38 cellular contexts compared by ENCODE assay signal in genomic region chr12:132417741-132418140, GRCh38.
"Had no signal": no experiment of that assay in that cellular context is flagged by ENCODE, and none has a peak within 500 bp of the region (broad histone marks: within the 10 kb centered on the region; RNA-seq: fewer than 3 reads in every experiment).

No MANE protein-coding gene starts in this region.

- H3K4me3 Mint-ChIP-seq: activated CD4-positive, alpha-beta memory T cell treated with anti-CD3 and anti-CD28 coated beads for 36 hours; activated CD4-positive, alpha-beta T cell treated with anti-CD3 and anti-CD28 coated beads for 36 hours; activated CD4-positive, alpha-beta T cell treated with anti-CD3 and anti-CD28 coated beads, Interleukin-2, amount 10 ng/mL, durations not matched to agents 24 days and 14 days; activated CD8-positive, alpha-beta memory T cell treated with anti-CD3 and anti-CD28 coated beads, Interleukin-2, amount 10 ng/mL, durations not matched to agents 7 days and 5 days; activated CD8-positive, alpha-beta T cell treated with anti-CD3 and anti-CD28 coated beads, Interleukin-2, amount 10 ng/mL, durations not matched to agents 7 days and 5 days; activated naive CD4-positive, alpha-beta T cell treated with anti-CD3 and anti-CD28 coated beads for 36 hours; activated naive CD4-positive, alpha-beta T cell treated with anti-CD3 and anti-CD28 coated beads, Interleukin-2, amount 50 U/mL, for 24 hours; activated naive CD8-positive, alpha-beta T cell treated with anti-CD3 and anti-CD28 coated beads for 36 hours; activated naive CD8-positive, alpha-beta T cell treated with anti-CD3 and anti-CD28 coated beads, Interleukin-2, amount 50 U/mL, for 24 hours; activated T-helper 1 cell treated with anti-CD3 and anti-CD28 coated beads, Interleukin-12 subunit alpha, Interleukin-12 subunit beta, Interleukin-2, Interleukin-4 antibody, amounts not matched to agents 30 ng/mL and 10 ng/mL and 1 ng/mL, durations not matched to agents 14 hours and 24 hours and 36 hours; central memory CD8-positive, alpha-beta T cell; dendritic cell treated with granulocyte-macrophage colony-stimulating factor and Interleukin-4, amounts not matched to agents 40 ng/mL and 50 ng/mL, for 4 days; endodermal cell; T-helper 17 cell; T-helper 2 cell treated with Interferon-gamma antibody and Interleukin-4, amounts not matched to agents 5 μg/mL and 100 μg/mL, for 36 hours had no signal

- H3K4me1 ChIP-seq: adrenal gland, foreskin keratinocyte had no signal

- H3K9me3 ChIP-seq: adrenal gland, esophagus muscularis mucosa, gastroesophageal sphincter had no signal

- H3K27me3 Mint-ChIP-seq: activated CD4-positive, alpha-beta memory T cell treated with anti-CD3 and anti-CD28 coated beads for 36 hours; activated CD4-positive, alpha-beta T cell treated with anti-CD3 and anti-CD28 coated beads for 36 hours; activated naive CD4-positive, alpha-beta T cell treated with anti-CD3 and anti-CD28 coated beads, Interleukin-2, amount 50 U/mL, for 24 hours; activated naive CD8-positive, alpha-beta T cell treated with anti-CD3 and anti-CD28 coated beads for 36 hours; central memory CD8-positive, alpha-beta T cell; T-helper 17 cell had no signal

- H3K36me3 ChIP-seq: adrenal gland, brain microvascular endothelial cell, esophagus muscularis mucosa, gastroesophageal sphincter, WERI-Rb-1 had no signal

- H3K4me3 ChIP-seq: adrenal gland, coronary artery, dorsolateral prefrontal cortex, esophagus muscularis mucosa, gastroesophageal sphincter had no signal

- H3K27ac ChIP-seq: adrenal gland, brain microvascular endothelial cell, coronary artery, dorsolateral prefrontal cortex, esophagus muscularis mucosa, foreskin keratinocyte, gastroesophageal sphincter, WERI-Rb-1 had no signal

- FAIRE-seq: bronchial epithelial cell had no signal

- H3K4me1 Mint-ChIP-seq: activated CD8-positive, alpha-beta memory T cell treated with anti-CD3 and anti-CD28 coated beads, Interleukin-2, amount 10 ng/mL, durations not matched to agents 7 days and 5 days; endodermal cell had no signal

- H3K27ac Mint-ChIP-seq: activated CD4-positive, alpha-beta T cell treated with anti-CD3 and anti-CD28 coated beads for 36 hours; activated CD4-positive, alpha-beta T cell treated with anti-CD3 and anti-CD28 coated beads, Interleukin-2, amount 10 ng/mL, durations not matched to agents 24 days and 14 days; activated CD8-positive, alpha-beta memory T cell treated with anti-CD3 and anti-CD28 coated beads, Interleukin-2, amount 10 ng/mL, durations not matched to agents 7 days and 5 days; activated CD8-positive, alpha-beta T cell treated with anti-CD3 and anti-CD28 coated beads, Interleukin-2, amount 10 ng/mL, durations not matched to agents 7 days and 5 days; activated naive CD4-positive, alpha-beta T cell treated with anti-CD3 and anti-CD28 coated beads for 36 hours; activated naive CD8-positive, alpha-beta T cell treated with anti-CD3 and anti-CD28 coated beads for 36 hours; activated naive CD8-positive, alpha-beta T cell treated with anti-CD3 and anti-CD28 coated beads, Interleukin-2, amount 50 U/mL, for 24 hours; activated T-helper 1 cell treated with anti-CD3 and anti-CD28 coated beads, Interleukin-12 subunit alpha, Interleukin-12 subunit beta, Interleukin-2, Interleukin-4 antibody, amounts not matched to agents 30 ng/mL and 10 ng/mL and 1 ng/mL, durations not matched to agents 14 hours and 24 hours and 36 hours; activated T-helper 2 cell treated with anti-CD3 and anti-CD28 coated beads, Interferon-gamma antibody, Interleukin-2, Interleukin-4, amounts not matched to agents 10 μg/mL and 5 μg/mL and 100 μg/mL, durations not matched to agents 14 hours and 24 hours and 36 hours; dendritic cell treated with granulocyte-macrophage colony-stimulating factor and Interleukin-4, amounts not matched to agents 40 ng/mL and 50 ng/mL, for 4 days; endodermal cell; T-helper 17 cell; T-helper 2 cell treated with Interferon-gamma antibody and Interleukin-4, amounts not matched to agents 5 μg/mL and 100 μg/mL, for 36 hours had no signal

- DNase-seq: activated CD4-positive, alpha-beta memory T cell treated with anti-CD3 and anti-CD28 coated beads for 36 hours; activated CD4-positive, alpha-beta T cell treated with anti-CD3 and anti-CD28 coated beads for 36 hours; activated CD4-positive, alpha-beta T cell treated with anti-CD3 and anti-CD28 coated beads, Interleukin-2, amount 10 ng/mL, durations not matched to agents 24 days and 14 days; activated CD4-positive, CD25-positive, alpha-beta regulatory T cell; activated CD4-positive, CD25-positive, alpha-beta regulatory T cell treated with anti-CD3 and anti-CD28 coated beads, Interleukin-2, amount 50 U/mL, for 72 hours; activated CD8-positive, alpha-beta memory T cell treated with anti-CD3 and anti-CD28 coated beads, Interleukin-2, amount 10 ng/mL, durations not matched to agents 7 days and 5 days; activated CD8-positive, alpha-beta memory T cell treated with anti-CD3 and anti-CD28 coated beads, Interleukin-2, amount 50 U/mL, for 4 hours; activated CD8-positive, alpha-beta T cell treated with anti-CD3 and anti-CD28 coated beads, Interleukin-2, amount 10 ng/mL, durations not matched to agents 7 days and 5 days; activated effector memory CD4-positive, alpha-beta T cell treated with anti-CD3 and anti-CD28 coated beads, Interleukin-2, amount 50 U/mL, for 16 hours; activated naive CD4-positive, alpha-beta T cell treated with anti-CD3 and anti-CD28 coated beads for 36 hours; activated naive CD8-positive, alpha-beta T cell treated with anti-CD3 and anti-CD28 coated beads for 36 hours; activated naive CD8-positive, alpha-beta T cell treated with anti-CD3 and anti-CD28 coated beads, Interleukin-2, amount 50 U/mL, for 24 hours; activated T-cell treated with anti-CD3 and anti-CD28 coated beads, Interleukin-2, amount 50 U/mL, for 1 hour; activated T-cell treated with anti-CD3 and anti-CD28 coated beads, Interleukin-2, amount 50 U/mL, for 48 hours; adrenal gland; amygdala; aorta; brain microvascular endothelial cell; dorsolateral prefrontal cortex; effector memory CD4-positive, alpha-beta T cell; endodermal cell; erythroblast; foreskin keratinocyte; head of caudate nucleus; T-helper 1 cell; T-helper 17 cell; T1000; WERI-Rb-1 had no signal

- H3K9me3 Mint-ChIP-seq: activated CD4-positive, alpha-beta memory T cell treated with anti-CD3 and anti-CD28 coated beads for 36 hours; activated CD4-positive, alpha-beta T cell treated with anti-CD3 and anti-CD28 coated beads, Interleukin-2, amount 10 ng/mL, durations not matched to agents 24 days and 14 days; activated naive CD4-positive, alpha-beta T cell treated with anti-CD3 and anti-CD28 coated beads for 36 hours; activated naive CD4-positive, alpha-beta T cell treated with anti-CD3 and anti-CD28 coated beads, Interleukin-2, amount 50 U/mL, for 24 hours; activated naive CD8-positive, alpha-beta T cell treated with anti-CD3 and anti-CD28 coated beads for 36 hours; activated naive CD8-positive, alpha-beta T cell treated with anti-CD3 and anti-CD28 coated beads, Interleukin-2, amount 50 U/mL, for 24 hours; activated T-helper 1 cell treated with anti-CD3 and anti-CD28 coated beads, Interleukin-12 subunit alpha, Interleukin-12 subunit beta, Interleukin-2, Interleukin-4 antibody, amounts not matched to agents 30 ng/mL and 10 ng/mL and 1 ng/mL, durations not matched to agents 14 hours and 24 hours and 36 hours; activated T-helper 2 cell treated with anti-CD3 and anti-CD28 coated beads, Interferon-gamma antibody, Interleukin-2, Interleukin-4, amounts not matched to agents 10 μg/mL and 5 μg/mL and 100 μg/mL, durations not matched to agents 14 hours and 24 hours and 36 hours; central memory CD8-positive, alpha-beta T cell; dendritic cell treated with granulocyte-macrophage colony-stimulating factor and Interleukin-4, amounts not matched to agents 40 ng/mL and 50 ng/mL, for 4 days; endodermal cell; T-helper 2 cell treated with Interferon-gamma antibody and Interleukin-4, amounts not matched to agents 5 μg/mL and 100 μg/mL, for 36 hours had no signal

- H3K36me3 Mint-ChIP-seq: activated CD4-positive, alpha-beta memory T cell treated with anti-CD3 and anti-CD28 coated beads for 36 hours; activated CD8-positive, alpha-beta memory T cell treated with anti-CD3 and anti-CD28 coated beads, Interleukin-2, amount 10 ng/mL, durations not matched to agents 7 days and 5 days; activated naive CD4-positive, alpha-beta T cell treated with anti-CD3 and anti-CD28 coated beads, Interleukin-2, amount 50 U/mL, for 24 hours; activated naive CD8-positive, alpha-beta T cell treated with anti-CD3 and anti-CD28 coated beads for 36 hours had no signal

- ATAC-seq: activated CD4-positive, alpha-beta T cell treated with anti-CD3 and anti-CD28 coated beads for 36 hours; activated CD8-positive, alpha-beta memory T cell treated with anti-CD3 and anti-CD28 coated beads, Interleukin-2, amount 10 ng/mL, durations not matched to agents 7 days and 5 days; activated CD8-positive, alpha-beta T cell treated with anti-CD3 and anti-CD28 coated beads, Interleukin-2, amount 10 ng/mL, durations not matched to agents 7 days and 5 days; activated naive CD8-positive, alpha-beta T cell treated with anti-CD3 and anti-CD28 coated beads, Interleukin-2, amount 50 U/mL, for 24 hours; foreskin keratinocyte; gastroesophageal sphincter; T-helper 17 cell had no signal
